In genomic region chr5:139392678-139393496, GRCh38 we compare ENCODE assay signal across 8 cellular contexts. TPM values are rescaled to one million over a fixed set of nuclear protein-coding genes. Genes with fewer than 3 reads are reported as not detected.
DNase-seq lines count a peak whose midpoint lies in the region; ATAC-seq and TF ChIP-seq lines count a peak whose summit lies in the region.

No MANE protein-coding gene starts in this region.

- peak overlapping the region; percentile 68 for H3K9ac ChIP-seq in HUES48 (ENCODE audit: low read depth, low read length)

- peak; percentile 19 for ATAC-seq in GM19468 (IDR thresholded peaks at IDR 0.05; ENCODE audit: extremely low read depth, unreplicated experiment)

- H3K4me1 ChIP-seq in HUES48 (ENCODE audit: control insufficient read depth, insufficient read depth, low read length) = peaks cover 11% of the 10 kb centered on the region; the same call in 1 of the 2 replicates

- no peak overlapping the region for H3K27ac ChIP-seq in HUES48 (ENCODE audit: low read depth, low read length)

- H3K4me3 ChIP-seq in HUES48 (ENCODE audit: low read depth, low read length) (peak overlapping the region; percentile 63), astrocyte of the spinal cord (ENCODE audit: low read depth, low read length) (peak overlapping the region; percentile 32)

- TF ChIP-seq CTCF in astrocyte of the spinal cord (IDR thresholded peaks at IDR 0.05; ENCODE audit: low read depth, low read length) = peak; percentile 59

- no peaks in the 10 kb centered on the region for H3K36me3 ChIP-seq in HUES48 (ENCODE audit: control insufficient read depth, insufficient read depth, low read length)

- DNase-seq in DMS53 (lab: John Stamatoyannopoulos, UW) (peak; percentile 92), T-helper 2 cell (peak; percentile 58 to 91 (median 69)), astrocyte of the spinal cord (ENCODE audit: low read depth, low spot score) (peak; percentile 49), iris pigment epithelial cell (ENCODE audit: low read depth) (peak; percentile 78), G401 (ENCODE audit: low spot score) (no peak)
- peak; percentile 83 to 86 for DNase-seq in stimulated activated CD4-positive, alpha-beta T cell treated with anti-CD3 and anti-CD28 coated beads, Interleukin-4, amount 100 ng/mL, for 48 hours (ENCODE audit: low read depth in 2 of 2)

- H3K27me3 ChIP-seq in HUES48 (ENCODE audit: control insufficient read depth, insufficient read depth, low read length) = peaks cover 27% of the 10 kb centered on the region

- in situ Hi-C loops in astrocyte of the spinal cord (cut with HindIII; ENCODE audit: low sequenced_read_pairs) = no loop called here
- in situ Hi-C loops in G401 (cut with HindIII; ENCODE audit: low sequenced_read_pairs) = no loop called here

- no peaks in the 10 kb centered on the region for H3K9me3 ChIP-seq in HUES48 (ENCODE audit: control insufficient read depth, insufficient read depth, low read length)

RNA-seq across cellular contexts. Expression of gene PROB1, which starts 2.0 kb away (rescaled TPM):
- 0.55 and 0.78 TPM in 2 replicates for total RNA-seq in G401 (2014; rRNA removed; shearing (Covaris generic))

RNA-seq across cellular contexts. Expression of gene MZB1, which starts 3.2 kb away (rescaled TPM):
- not detected in 2 replicates for total RNA-seq in G401 (2014; rRNA removed; shearing (Covaris generic))

RNA-seq across cellular contexts. Expression of gene SLC23A1, which starts 9.8 kb away (rescaled TPM):
- not detected in 2 replicates for total RNA-seq in G401 (2014; rRNA removed; shearing (Covaris generic))

RNA-seq across cellular contexts. Expression of gene SPATA24, which starts 11.0 kb away (rescaled TPM):
- total RNA-seq in G401 (2014; rRNA removed; shearing (Covaris generic)) = 10.6 and 24.7 TPM in 2 replicates

RNA-seq across cellular contexts. Expression of gene DNAJC18, which starts 46.4 kb away (rescaled TPM):
- 4.1 and 18.8 TPM in 2 replicates for total RNA-seq in G401 (2014; rRNA removed; shearing (Covaris generic))
